Comparison of ENCODE assay signal across 17 cellular contexts in the genomic region with DNA sequence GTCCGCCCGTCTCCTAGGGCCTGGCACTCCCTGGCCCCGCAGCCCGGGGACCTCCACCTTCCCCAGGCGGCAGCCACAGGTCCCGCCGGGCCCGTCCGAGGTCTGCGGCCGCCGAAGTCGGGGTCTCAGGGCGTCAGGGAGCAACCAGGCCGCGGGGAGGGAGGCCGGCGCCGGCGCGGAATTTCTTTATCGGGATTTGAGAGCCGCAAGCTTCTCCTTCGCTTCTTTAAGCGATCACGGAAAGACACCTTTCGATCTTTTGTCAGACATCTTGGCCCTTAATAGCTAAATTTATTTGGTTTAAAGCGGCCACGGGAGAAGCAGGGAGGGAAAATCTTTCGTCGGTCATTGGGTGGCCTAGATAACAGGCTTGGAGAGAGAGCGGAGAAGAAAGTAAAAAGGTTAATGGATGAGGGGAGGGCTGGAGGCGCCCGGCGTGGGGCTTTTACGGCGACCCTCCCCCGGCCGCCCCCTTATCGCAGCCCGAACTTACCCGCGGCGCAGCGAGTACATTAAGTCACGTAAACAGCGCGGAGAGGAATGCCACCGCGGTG. TPM values are rescaled to one million over a fixed set of nuclear protein-coding genes. Genes with fewer than 3 reads are reported as not detected.
DNase-seq lines count a peak whose midpoint lies in the region; ATAC-seq, FAIRE-seq and TF ChIP-seq lines count a peak whose summit lies in the region.
"Had no signal": no experiment of that assay in that cellular context is flagged by ENCODE, and none has a peak within 500 bp of the region (broad histone marks: within the 10 kb centered on the region; RNA-seq: fewer than 3 reads in every experiment).

No MANE protein-coding gene starts in this region.

- peak overlapping the region in 2 of 4 donors; percentile 39 to 77 for H3K4me3 ChIP-seq in adrenal gland
- H3K4me3 ChIP-seq in iPS-18a (ENCODE audit: low read length): peak overlapping the region; percentile 47
- H3K4me3 ChIP-seq in pancreas: peak overlapping the region; percentile 20 to 90 (median 78)

- H3K9me3 ChIP-seq in ES-I3 (ENCODE audit: control insufficient read depth, insufficient read depth, low read length) (no peaks in the 10 kb centered on the region), adrenal gland (replicated peaks in 1 of 3) (no peaks in the 10 kb centered on the region), iPS-18a (ENCODE audit: control insufficient read depth, low read depth, low read length) (no peaks in the 10 kb centered on the region), pancreas (no peaks in the 10 kb centered on the region)

- H3K27me3 ChIP-seq in adrenal gland (no peaks in the 10 kb centered on the region), iPS-18a (ENCODE audit: control insufficient read depth, insufficient read depth, low read length) (peaks cover 100% of the 10 kb centered on the region), pancreas (no peaks in the 10 kb centered on the region)

- H3K9ac ChIP-seq in ES-I3 (ENCODE audit: low read depth, low read length) (peak overlapping the region; percentile 57; the same call in 1 of the 2 replicates), iPS-18a (ENCODE audit: low read length) (no peak overlapping the region)

- H3K27ac ChIP-seq in adrenal gland: peak overlapping the region in 3 of 5 donors; percentile 97 to 99 (median 97)
- no peak overlapping the region for H3K27ac ChIP-seq in iPS-18a (ENCODE audit: low read length)
- peak overlapping the region; percentile 83 to 99 (median 96) for H3K27ac ChIP-seq in pancreas
- H3K27ac ChIP-seq: epithelial cell of prostate had no signal

- TF ChIP-seq POLR2A in adrenal gland (IDR thresholded peaks at IDR 0.05): no peak

- ATAC-seq in pancreas: no peak
- ATAC-seq: left colon had no signal

- WGBS in adrenal gland, 4 donors: 13 to 23% (median 14%) methylated on average over 35 to 50 of the region's 50 CpGs
- WGBS in pancreas, 2 donors: 5 to 7% methylated on average over 50 of the region's 50 CpGs

- FAIRE-seq in pancreas (lab: Jason Lieb, UNC): no peak

- no peak for TF ChIP-seq CTCF in adrenal gland (IDR thresholded peaks at IDR 0.05)
- TF ChIP-seq CTCF in pancreas (IDR thresholded peaks at IDR 0.05): no peak

- DNase-seq in adrenal gland (peak in 3 of 7 donors; percentile 29 to 41 (median 33)), pancreas (peak in 3 of 6 donors; percentile 35 to 79 (median 78)), posterior cingulate gyrus (no peak), NCI-H82 treated with DMSO at 0.1 percent for 48 hours (lab: John Stamatoyannopoulos, UW; ENCODE audit: unreplicated experiment) (no peak), hippocampal formation (lab: John Stamatoyannopoulos, UW) (no peak)
- DNase-seq in stimulated activated CD4-positive, alpha-beta T cell treated with anti-CD3 and anti-CD28 coated beads, Interleukin-1b, Interleukin-23, amount 100 ng/mL, for 48 hours: no peak
- DNase-seq: activated naive CD4-positive, alpha-beta T cell; C1 segment of cervical spinal cord; IMR-90; NCI-H2081 treated with DMSO at 0.1 percent for 48 hours; OCI-M1; stimulated activated CD4-positive, alpha-beta T cell treated with anti-CD3 and anti-CD28 coated beads, Interleukin-15, amount 100 ng/mL, for 24 hours; stimulated activated naive CD4-positive, alpha-beta T cell treated with Interleukin-2 at 50 U/mL for 16 hours had no signal

- no peaks in the 10 kb centered on the region; the same call in 1 of the 2 replicates for H3K4me1 ChIP-seq in ES-I3 (ENCODE audit: insufficient read depth, low read length)
- peaks cover 13 to 15% of the 10 kb centered on the region in 2 donors for H3K4me1 ChIP-seq in adrenal gland (replicated peaks in 1 of 2)
- H3K4me1 ChIP-seq in iPS-18a (ENCODE audit: control insufficient read depth, low read depth, low read length): peaks cover 20% of the 10 kb centered on the region
- peaks cover 0 to 8% (median 0%) of the 10 kb centered on the region in 3 donors for H3K4me1 ChIP-seq in pancreas

- no peaks in the 10 kb centered on the region for H3K36me3 ChIP-seq in ES-I3 (ENCODE audit: insufficient read depth, low read length)
- H3K36me3 ChIP-seq in adrenal gland (replicated peaks in 1 of 2): no peaks in the 10 kb centered on the region
- H3K36me3 ChIP-seq in iPS-18a (ENCODE audit: control insufficient read depth, low read depth, low read length): no peaks in the 10 kb centered on the region
- H3K36me3 ChIP-seq in pancreas: no peaks in the 10 kb centered on the region

- intact Hi-C loops in adrenal gland (cut with DNase I): loop anchor here (5.0 to 10.0 kb wide), 4 partner anchors 60 to 250 kb away; no protein-coding TSS in a partner anchor
- intact Hi-C loops in pancreas (cut with DNase I): loop anchor here in 2 of 3 donors (5.0 to 10.0 kb wide), 4 partner anchors 60 to 160 kb away; no protein-coding TSS in a partner anchor
- intact Hi-C loops in posterior cingulate gyrus (cut with DNase I): loop anchor here (5.0 kb wide), 1 partner anchor 397 kb away; no protein-coding TSS in a partner anchor

RNA-seq across cellular contexts. Expression of a gene that starts 4.3 kb away (rescaled TPM):
- total RNA-seq in adrenal gland: 100 to 1,000 TPM; 118 to 222 (median 141) TPM
- polyA plus RNA-seq in adrenal gland: 10 to 100 TPM; 31.3 to 55.7 (median 48.2) TPM
- total RNA-seq in pancreas: 10 to 100 TPM; 18.8 to 36.4 (median 24.9) TPM
- polyA plus RNA-seq in pancreas: 10 to 100 TPM; 15.4 to 20.1 TPM
